In the genomic region with DNA sequence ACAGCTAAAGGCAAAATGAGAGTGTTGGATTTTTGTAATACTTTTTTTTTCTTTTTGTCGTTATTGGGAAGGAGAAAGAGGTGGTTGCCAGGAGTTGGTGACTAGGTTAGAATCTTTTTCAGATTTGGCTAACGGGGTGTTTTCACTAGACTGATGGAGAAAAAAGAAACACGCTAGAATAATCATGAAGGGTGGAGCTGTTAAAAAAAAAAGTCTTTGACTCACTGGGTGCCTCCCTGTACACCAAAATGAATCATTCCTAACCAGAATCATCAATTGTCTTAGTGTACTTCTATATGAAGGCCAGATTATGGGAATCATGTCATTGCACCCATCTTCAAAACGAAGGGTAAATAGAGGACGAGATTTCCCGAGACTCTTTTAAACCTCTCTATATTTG, we compare ENCODE assay signal across 2 cellular contexts.
TF ChIP-seq lines count a peak whose summit lies in the region.

No MANE protein-coding gene starts in this region.

TF ChIP-seq in SK-N-SH, 30 proteins besides CTCF, POLR2A, EP300 and RAD21:
- no peak for TF ChIP-seq SIN3A (IDR thresholded peaks at IDR 0.05; ENCODE audit: borderline replicate concordance, low read depth, low read length)
- peak; percentile 67 for TF ChIP-seq FOSL2 (IDR thresholded peaks at IDR 0.05; ENCODE audit: borderline replicate concordance, low read depth)
- TF ChIP-seq, protein P1, sequence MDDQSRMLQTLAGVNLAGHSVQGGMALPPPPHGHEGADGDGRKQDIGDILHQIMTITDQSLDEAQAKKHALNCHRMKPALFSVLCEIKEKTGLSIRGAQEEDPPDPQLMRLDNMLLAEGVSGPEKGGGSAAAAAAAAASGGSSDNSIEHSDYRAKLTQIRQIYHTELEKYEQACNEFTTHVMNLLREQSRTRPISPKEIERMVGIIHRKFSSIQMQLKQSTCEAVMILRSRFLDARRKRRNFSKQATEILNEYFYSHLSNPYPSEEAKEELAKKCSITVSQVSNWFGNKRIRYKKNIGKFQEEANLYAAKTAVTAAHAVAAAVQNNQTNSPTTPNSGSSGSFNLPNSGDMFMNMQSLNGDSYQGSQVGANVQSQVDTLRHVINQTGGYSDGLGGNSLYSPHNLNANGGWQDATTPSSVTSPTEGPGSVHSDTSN (IDR thresholded peaks at IDR 0.05): peak; percentile 52; the same call in 1 of the 2 replicates
- no peak for TF ChIP-seq TEAD4 (IDR thresholded peaks at IDR 0.05; ENCODE audit: borderline replicate concordance, insufficient read depth)
- peak; percentile 12 for TF ChIP-seq TCF12 (IDR thresholded peaks at IDR 0.05)
- no peak for TF ChIP-seq GATA2 (CRISPR knock-in tag; IDR thresholded peaks at IDR 0.05)
- TF ChIP-seq FOXJ3 (CRISPR knock-in tag; IDR thresholded peaks at IDR 0.05): no peak
- TF ChIP-seq MEF2A (IDR thresholded peaks at IDR 0.05; ENCODE audit: borderline replicate concordance, low read depth): no peak
- TF ChIP-seq, protein P2, sequence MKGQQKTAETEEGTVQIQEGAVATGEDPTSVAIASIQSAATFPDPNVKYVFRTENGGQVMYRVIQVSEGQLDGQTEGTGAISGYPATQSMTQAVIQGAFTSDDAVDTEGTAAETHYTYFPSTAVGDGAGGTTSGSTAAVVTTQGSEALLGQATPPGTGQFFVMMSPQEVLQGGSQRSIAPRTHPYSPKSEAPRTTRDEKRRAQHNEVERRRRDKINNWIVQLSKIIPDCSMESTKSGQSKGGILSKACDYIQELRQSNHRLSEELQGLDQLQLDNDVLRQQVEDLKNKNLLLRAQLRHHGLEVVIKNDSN (IDR thresholded peaks at IDR 0.05; ENCODE audit: borderline replicate concordance, low read depth): no peak
- TF ChIP-seq JUND (IDR thresholded peaks at IDR 0.05): peak; percentile 51
- TF ChIP-seq, protein P3, sequence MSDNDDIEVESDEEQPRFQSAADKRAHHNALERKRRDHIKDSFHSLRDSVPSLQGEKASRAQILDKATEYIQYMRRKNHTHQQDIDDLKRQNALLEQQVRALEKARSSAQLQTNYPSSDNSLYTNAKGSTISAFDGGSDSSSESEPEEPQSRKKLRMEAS (IDR thresholded peaks at IDR 0.05; ENCODE audit: low read depth): no peak

TF ChIP-seq in SK-N-SH treated with all-trans-retinoic acid at 6 μM for 48 hours, 23 proteins besides CTCF, POLR2A, EP300 and RAD21:
- TF ChIP-seq TOX (CRISPR knock-in tag; IDR thresholded peaks at IDR 0.05; ENCODE audit: borderline replicate concordance) (no peak), TCF4 (CRISPR knock-in tag; IDR thresholded peaks at IDR 0.05; ENCODE audit: borderline replicate concordance) (no peak), ZFP3 (CRISPR knock-in tag; IDR thresholded peaks at IDR 0.05) (no peak), SNAI2 (CRISPR knock-in tag; IDR thresholded peaks at IDR 0.05) (no peak), ISL1 (CRISPR knock-in tag; IDR thresholded peaks at IDR 0.05) (no peak), ZNF70 (CRISPR knock-in tag; IDR thresholded peaks at IDR 0.05) (no peak), OSR1 (CRISPR knock-in tag; IDR thresholded peaks at IDR 0.05) (no peak), ARNTL (CRISPR knock-in tag; IDR thresholded peaks at IDR 0.05; ENCODE audit: borderline replicate concordance, low read depth) (no peak), ZC3H10 (CRISPR knock-in tag; IDR thresholded peaks at IDR 0.05) (no peak), BACH2 (CRISPR knock-in tag; IDR thresholded peaks at IDR 0.05; ENCODE audit: borderline replicate concordance) (no peak)
- TF ChIP-seq, protein P4, sequence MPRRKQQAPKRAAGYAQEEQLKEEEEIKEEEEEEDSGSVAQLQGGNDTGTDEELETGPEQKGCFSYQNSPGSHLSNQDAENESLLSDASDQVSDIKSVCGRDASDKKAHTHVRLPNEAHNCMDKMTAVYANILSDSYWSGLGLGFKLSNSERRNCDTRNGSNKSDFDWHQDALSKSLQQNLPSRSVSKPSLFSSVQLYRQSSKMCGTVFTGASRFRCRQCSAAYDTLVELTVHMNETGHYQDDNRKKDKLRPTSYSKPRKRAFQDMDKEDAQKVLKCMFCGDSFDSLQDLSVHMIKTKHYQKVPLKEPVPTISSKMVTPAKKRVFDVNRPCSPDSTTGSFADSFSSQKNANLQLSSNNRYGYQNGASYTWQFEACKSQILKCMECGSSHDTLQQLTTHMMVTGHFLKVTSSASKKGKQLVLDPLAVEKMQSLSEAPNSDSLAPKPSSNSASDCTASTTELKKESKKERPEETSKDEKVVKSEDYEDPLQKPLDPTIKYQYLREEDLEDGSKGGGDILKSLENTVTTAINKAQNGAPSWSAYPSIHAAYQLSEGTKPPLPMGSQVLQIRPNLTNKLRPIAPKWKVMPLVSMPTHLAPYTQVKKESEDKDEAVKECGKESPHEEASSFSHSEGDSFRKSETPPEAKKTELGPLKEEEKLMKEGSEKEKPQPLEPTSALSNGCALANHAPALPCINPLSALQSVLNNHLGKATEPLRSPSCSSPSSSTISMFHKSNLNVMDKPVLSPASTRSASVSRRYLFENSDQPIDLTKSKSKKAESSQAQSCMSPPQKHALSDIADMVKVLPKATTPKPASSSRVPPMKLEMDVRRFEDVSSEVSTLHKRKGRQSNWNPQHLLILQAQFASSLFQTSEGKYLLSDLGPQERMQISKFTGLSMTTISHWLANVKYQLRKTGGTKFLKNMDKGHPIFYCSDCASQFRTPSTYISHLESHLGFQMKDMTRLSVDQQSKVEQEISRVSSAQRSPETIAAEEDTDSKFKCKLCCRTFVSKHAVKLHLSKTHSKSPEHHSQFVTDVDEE (CRISPR knock-in tag; IDR thresholded peaks at IDR 0.05): no peak
- TF ChIP-seq, protein P5, sequence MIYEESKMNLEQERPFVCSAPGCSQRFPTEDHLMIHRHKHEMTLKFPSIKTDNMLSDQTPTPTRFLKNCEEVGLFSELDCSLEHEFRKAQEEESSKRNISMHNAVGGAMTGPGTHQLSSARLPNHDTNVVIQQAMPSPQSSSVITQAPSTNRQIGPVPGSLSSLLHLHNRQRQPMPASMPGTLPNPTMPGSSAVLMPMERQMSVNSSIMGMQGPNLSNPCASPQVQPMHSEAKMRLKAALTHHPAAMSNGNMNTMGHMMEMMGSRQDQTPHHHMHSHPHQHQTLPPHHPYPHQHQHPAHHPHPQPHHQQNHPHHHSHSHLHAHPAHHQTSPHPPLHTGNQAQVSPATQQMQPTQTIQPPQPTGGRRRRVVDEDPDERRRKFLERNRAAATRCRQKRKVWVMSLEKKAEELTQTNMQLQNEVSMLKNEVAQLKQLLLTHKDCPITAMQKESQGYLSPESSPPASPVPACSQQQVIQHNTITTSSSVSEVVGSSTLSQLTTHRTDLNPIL (CRISPR knock-in tag; IDR thresholded peaks at IDR 0.05; ENCODE audit: low read depth): no peak
- TF ChIP-seq, protein P6, sequence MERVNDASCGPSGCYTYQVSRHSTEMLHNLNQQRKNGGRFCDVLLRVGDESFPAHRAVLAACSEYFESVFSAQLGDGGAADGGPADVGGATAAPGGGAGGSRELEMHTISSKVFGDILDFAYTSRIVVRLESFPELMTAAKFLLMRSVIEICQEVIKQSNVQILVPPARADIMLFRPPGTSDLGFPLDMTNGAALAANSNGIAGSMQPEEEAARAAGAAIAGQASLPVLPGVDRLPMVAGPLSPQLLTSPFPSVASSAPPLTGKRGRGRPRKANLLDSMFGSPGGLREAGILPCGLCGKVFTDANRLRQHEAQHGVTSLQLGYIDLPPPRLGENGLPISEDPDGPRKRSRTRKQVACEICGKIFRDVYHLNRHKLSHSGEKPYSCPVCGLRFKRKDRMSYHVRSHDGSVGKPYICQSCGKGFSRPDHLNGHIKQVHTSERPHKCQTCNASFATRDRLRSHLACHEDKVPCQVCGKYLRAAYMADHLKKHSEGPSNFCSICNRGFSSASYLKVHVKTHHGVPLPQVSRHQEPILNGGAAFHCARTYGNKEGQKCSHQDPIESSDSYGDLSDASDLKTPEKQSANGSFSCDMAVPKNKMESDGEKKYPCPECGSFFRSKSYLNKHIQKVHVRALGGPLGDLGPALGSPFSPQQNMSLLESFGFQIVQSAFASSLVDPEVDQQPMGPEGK (CRISPR knock-in tag; IDR thresholded peaks at IDR 0.05; ENCODE audit: borderline replicate concordance): no peak
- TF ChIP-seq, protein P7, sequence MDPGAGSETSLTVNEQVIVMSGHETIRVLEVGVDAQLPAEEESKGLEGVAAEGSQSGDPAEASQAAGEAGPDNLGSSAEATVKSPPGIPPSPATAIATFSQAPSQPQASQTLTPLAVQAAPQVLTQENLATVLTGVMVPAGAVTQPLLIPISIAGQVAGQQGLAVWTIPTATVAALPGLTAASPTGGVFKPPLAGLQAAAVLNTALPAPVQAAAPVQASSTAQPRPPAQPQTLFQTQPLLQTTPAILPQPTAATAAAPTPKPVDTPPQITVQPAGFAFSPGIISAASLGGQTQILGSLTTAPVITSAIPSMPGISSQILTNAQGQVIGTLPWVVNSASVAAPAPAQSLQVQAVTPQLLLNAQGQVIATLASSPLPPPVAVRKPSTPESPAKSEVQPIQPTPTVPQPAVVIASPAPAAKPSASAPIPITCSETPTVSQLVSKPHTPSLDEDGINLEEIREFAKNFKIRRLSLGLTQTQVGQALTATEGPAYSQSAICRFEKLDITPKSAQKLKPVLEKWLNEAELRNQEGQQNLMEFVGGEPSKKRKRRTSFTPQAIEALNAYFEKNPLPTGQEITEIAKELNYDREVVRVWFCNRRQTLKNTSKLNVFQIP (CRISPR knock-in tag; IDR thresholded peaks at IDR 0.05; ENCODE audit: borderline replicate concordance, low read depth): no peak
